In genomic region chr3:69444980-69445379, GRCh38 we compare ENCODE assay signal across 18 cellular contexts. TPM values are rescaled to one million over a fixed set of nuclear protein-coding genes. Genes with fewer than 3 reads are reported as not detected.
A peak's percentile ranks its signal among the peaks of the same experiment; 100 is the strongest.
DNase-seq lines count a peak whose midpoint lies in the region; ATAC-seq and TF ChIP-seq lines count a peak whose summit lies in the region.
"Had no signal": no experiment of that assay in that cellular context is flagged by ENCODE, and none has a peak within 500 bp of the region (broad histone marks: within the 10 kb centered on the region; RNA-seq: fewer than 3 reads in every experiment).

No MANE protein-coding gene starts in this region.

- H3K27ac Mint-ChIP-seq in Caco-2 (ENCODE audit: unreplicated experiment) = no peak overlapping the region
- H3K27ac Mint-ChIP-seq in naive thymus-derived CD8-positive, alpha-beta T cell = no peak overlapping the region
- H3K27ac Mint-ChIP-seq: dendritic cell treated with granulocyte-macrophage colony-stimulating factor and Interleukin-4, amounts not matched to agents 40 ng/mL and 50 ng/mL, for 4 days; stimulated activated naive B cell treated with anti-CD40 and anti-IgM and Interleukin-4, amounts not matched to agents 10 μg/mL and 1 μg/mL and 100 μg/mL, for 72 hours; WTC11 had no signal

- H3K36me3 Mint-ChIP-seq in Caco-2 (ENCODE audit: insufficient read depth, unreplicated experiment) = no peaks in the 10 kb centered on the region
- no peaks in the 10 kb centered on the region for H3K36me3 Mint-ChIP-seq in naive thymus-derived CD8-positive, alpha-beta T cell
- H3K36me3 Mint-ChIP-seq: stimulated activated naive B cell treated with anti-CD40 and anti-IgM and Interleukin-4, amounts not matched to agents 10 μg/mL and 1 μg/mL and 100 μg/mL, for 72 hours had no signal

- H3K9me3 ChIP-seq in lower lobe of right lung = no peaks in the 10 kb centered on the region
- peaks cover 5% of the 10 kb centered on the region; the same call in 1 of the 2 replicates for H3K9me3 ChIP-seq in Caco-2
- H3K9me3 ChIP-seq: pancreas had no signal

- CTCF ChIA-PET in HEK293T (lab: Yijun Ruan, JAX) = no interaction called here
- CTCF ChIA-PET in Caco-2 (lab: Charles Lee) = no interaction called here

- DNase-seq in HEK293T (ENCODE audit: extremely low spot score) (peak; percentile 27), dorsolateral prefrontal cortex (no peak), lower lobe of right lung (no peak), substantia nigra (lab: John Stamatoyannopoulos, UW) (peak in 10 of 49 donors; percentile 7 to 30 (median 11)), Caco-2 (no peak)
- no peak for DNase-seq in stimulated activated naive CD4-positive, alpha-beta T cell (lab: John Stamatoyannopoulos, UW)
- no peak for DNase-seq in naive thymus-derived CD8-positive, alpha-beta T cell
- DNase-seq: activated CD8-positive, alpha-beta memory T cell treated with anti-CD3 and anti-CD28 coated beads, Interleukin-2, amount 50 U/mL, for 4 hours; GDM1; glutamatergic neuron; NCI-H2107; pancreas; stimulated activated CD4-positive, alpha-beta T cell treated with anti-CD3 and anti-CD28 coated beads, Interleukin-4, amount 100 ng/mL, for 1 hour; stimulated activated naive B cell treated with anti-CD40 and anti-IgM and Interleukin-4, amounts not matched to agents 10 μg/mL and 1 μg/mL and 100 μg/mL, for 72 hours had no signal

- H3K36me3 ChIP-seq in lower lobe of right lung = no peaks in the 10 kb centered on the region
- no peaks in the 10 kb centered on the region for H3K36me3 ChIP-seq in Caco-2 (ENCODE audit: control insufficient read depth, insufficient read depth, low read length)
- H3K36me3 ChIP-seq: pancreas had no signal

- H3K4me1 Mint-ChIP-seq in Caco-2 (ENCODE audit: low read depth, unreplicated experiment) = peaks cover 7% of the 10 kb centered on the region
- H3K4me1 Mint-ChIP-seq in naive thymus-derived CD8-positive, alpha-beta T cell = no peaks in the 10 kb centered on the region

- H3K4me3 Mint-ChIP-seq in Caco-2 (ENCODE audit: unreplicated experiment) = no peak overlapping the region
- no peak overlapping the region for H3K4me3 Mint-ChIP-seq in naive thymus-derived CD8-positive, alpha-beta T cell
- H3K4me3 Mint-ChIP-seq: dendritic cell treated with granulocyte-macrophage colony-stimulating factor and Interleukin-4, amounts not matched to agents 40 ng/mL and 50 ng/mL, for 4 days; stimulated activated naive B cell treated with anti-CD40 and anti-IgM and Interleukin-4, amounts not matched to agents 10 μg/mL and 1 μg/mL and 100 μg/mL, for 72 hours; WTC11 had no signal

- no peak for ATAC-seq in lower lobe of right lung
- no peak for ATAC-seq in GM21447 (IDR thresholded peaks at IDR 0.05; ENCODE audit: unreplicated experiment)
- no peak for ATAC-seq in naive thymus-derived CD8-positive, alpha-beta T cell
- ATAC-seq: left lobe of liver; pancreas; stimulated activated naive B cell treated with anti-CD40 and anti-IgM and Interleukin-4, amounts not matched to agents 10 μg/mL and 1 μg/mL and 100 μg/mL, for 72 hours; WTC11 had no signal

- TF ChIP-seq CTCF in dorsolateral prefrontal cortex (IDR thresholded peaks at IDR 0.05 in 54 of 56, conservative IDR thresholded peaks at IDR 0.05 in 2 of 56; ENCODE audit: low read depth in 1 of 56, partially characterized antibody in 56 of 56) (no peak), lower lobe of right lung (IDR thresholded peaks at IDR 0.05) (no peak), Caco-2 (IDR thresholded peaks at IDR 0.05; ENCODE audit: insufficient read depth in 1 of 2, low read depth in 1 of 2, low read length in 1 of 2, severe bottlenecking in 1 of 2, unreplicated experiment in 1 of 2) (no peak)

- no TSS peak for BruUV-seq in Caco-2 (replicated peaks; lab: Mats Ljungman, UMichigan)

- POLR2A ChIA-PET in HEK293T (lab: Yijun Ruan, JAX) = no interaction called here
- POLR2A ChIA-PET in Caco-2 (lab: Charles Lee) = no interaction called here
- POLR2A ChIA-PET in naive thymus-derived CD8-positive, alpha-beta T cell (lab: Charles Lee) = no interaction called here

- peaks cover 0 to 9% (median 0%) of the 10 kb centered on the region in 45 donors for H3K27me3 ChIP-seq in dorsolateral prefrontal cortex
- no peaks in the 10 kb centered on the region for H3K27me3 ChIP-seq in lower lobe of right lung (ENCODE audit: low read depth)
- no peaks in the 10 kb centered on the region for H3K27me3 ChIP-seq in Caco-2 (replicated peaks; ENCODE audit: control insufficient read depth, insufficient read depth, low read length)
- H3K27me3 ChIP-seq: pancreas had no signal

- peak overlapping the region in 50 of 59 donors; percentile 1 to 63 (median 34) for H3K4me3 ChIP-seq in dorsolateral prefrontal cortex
- H3K4me3 ChIP-seq in lower lobe of right lung = peak overlapping the region; percentile 20
- no peak overlapping the region for H3K4me3 ChIP-seq in Caco-2 (ENCODE audit: low read depth, low read length)
- H3K4me3 ChIP-seq: pancreas had no signal

- intact Hi-C loops in dorsolateral prefrontal cortex (cut with DNase I) (loop anchor here (5.0 kb wide), 2 partner anchors 97 to 227 kb away; no protein-coding TSS in a partner anchor), lower lobe of right lung (cut with DNase I) (no loop called here), Caco-2 (cut with micrococcal nuclease; ENCODE audit: unreplicated experiment) (loop anchor here (5.0 kb wide), 1 partner anchor 227 kb away; no protein-coding TSS in a partner anchor)

- peak overlapping the region in 24 of 59 donors; percentile 2 to 77 (median 36) for H3K27ac ChIP-seq in dorsolateral prefrontal cortex
- H3K27ac ChIP-seq in lower lobe of right lung = no peak overlapping the region
- H3K27ac ChIP-seq in substantia nigra (ENCODE audit: low read depth, low read length, poor library complexity, severe bottlenecking) = peak overlapping the region; percentile 26
- H3K27ac ChIP-seq: pancreas had no signal

- H3K9me3 Mint-ChIP-seq in Caco-2 (ENCODE audit: unreplicated experiment) = no peaks in the 10 kb centered on the region
- H3K9me3 Mint-ChIP-seq in naive thymus-derived CD8-positive, alpha-beta T cell = no peaks in the 10 kb centered on the region
- H3K9me3 Mint-ChIP-seq: dendritic cell treated with granulocyte-macrophage colony-stimulating factor and Interleukin-4, amounts not matched to agents 40 ng/mL and 50 ng/mL, for 4 days had no signal

- H3K4me1 ChIP-seq in lower lobe of right lung (no peaks in the 10 kb centered on the region), Caco-2 (peaks cover 17% of the 10 kb centered on the region)
- H3K4me1 ChIP-seq: pancreas had no signal

- H3K27me3 Mint-ChIP-seq in Caco-2 (ENCODE audit: insufficient read depth, unreplicated experiment) = no peaks in the 10 kb centered on the region
- H3K27me3 Mint-ChIP-seq in naive thymus-derived CD8-positive, alpha-beta T cell = peaks cover 0 to 8% (median 3%) of the 10 kb centered on the region in 5 donors
- H3K27me3 Mint-ChIP-seq: dendritic cell treated with granulocyte-macrophage colony-stimulating factor and Interleukin-4, amounts not matched to agents 40 ng/mL and 50 ng/mL, for 4 days had no signal

TF ChIP-seq in HEK293T, 16 proteins besides CTCF, POLR2A, EP300 and RAD21:
- TF ChIP-seq L3MBTL2 (conservative IDR thresholded peaks at IDR 0.05) (peak; percentile 28; the same call in 1 of the 2 replicates), TARDBP (IDR thresholded peaks at IDR 0.05) (no peak), FOXA1 (IDR thresholded peaks at IDR 0.05) (no peak)
TF ChIP-seq in HEK293T: peak in this region for 1.

RNA-seq across cellular contexts. Expression of gene FRMD4B, which starts 59.1 kb away (rescaled TPM):
- total RNA-seq in dorsolateral prefrontal cortex (100 to 1,000 TPM in 5 of 120 experiments, 10 to 100 TPM in 114, 1 to 10 TPM in 1; 9.0 to 172 (median 40.6) TPM), lower lobe of right lung (62.4 TPM), Caco-2 (2022) (43.2 and 47.5 TPM in 2 replicates)
- total RNA-seq in naive thymus-derived CD8-positive, alpha-beta T cell = under 1 TPM; 0.26 to 0.27 TPM
- polyA plus RNA-seq in naive thymus-derived CD8-positive, alpha-beta T cell = under 1 TPM; 0.15 to 0.39 (median 0.36) TPM

Comparison
In these comparisons a context has a peak if more than half of its experiments do, and no peak if none do; other contexts are left out.
1. RNA of gene FRMD4B, which starts 59.1 kb away (total RNA-seq): 62.4 TPM in lower lobe of right lung (single experiment), 43.2 to 47.5 TPM in Caco-2 and 9.0 to 172 TPM in dorsolateral prefrontal cortex; 0.26 to 0.27 TPM in naive thymus-derived CD8-positive, alpha-beta T cell; every median in the first group is over 4 times any median in the second.